21 cellular contexts compared by ENCODE assay signal in the genomic region with DNA sequence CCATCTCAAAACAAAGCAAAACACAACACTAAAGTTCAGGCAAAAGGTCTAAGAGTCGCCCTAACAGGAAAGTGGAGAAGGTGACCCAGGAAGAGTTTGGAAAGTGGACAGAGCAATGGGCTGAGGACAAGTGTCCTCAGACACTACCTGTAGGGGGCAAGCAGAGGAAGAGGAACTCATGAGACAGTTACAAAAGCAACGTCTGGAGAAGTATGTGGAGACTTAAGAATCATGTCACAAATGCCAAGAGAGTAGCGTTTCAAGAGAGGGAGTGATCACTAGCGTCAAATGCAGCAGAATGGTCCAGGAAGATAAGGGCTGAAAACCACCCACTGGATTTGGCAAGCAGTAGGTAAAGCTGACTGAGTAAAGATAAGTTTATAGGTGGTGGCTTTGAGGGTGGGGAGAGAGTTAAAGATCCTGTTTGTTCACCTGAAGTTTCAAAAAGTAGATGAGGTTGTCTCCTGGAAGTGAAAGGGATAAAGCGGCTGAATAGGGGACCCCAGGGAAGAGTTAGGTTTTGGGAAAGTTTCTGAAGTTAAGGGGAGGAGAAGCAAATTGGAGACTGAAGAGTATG. TPM values are rescaled to one million over a fixed set of nuclear protein-coding genes. Genes with fewer than 3 reads are reported as not detected.
A peak's percentile ranks its signal among the peaks of the same experiment; 100 is the strongest.
DNase-seq lines count a peak whose midpoint lies in the region; ATAC-seq, FAIRE-seq and TF ChIP-seq lines count a peak whose summit lies in the region.
"Had no signal": no experiment of that assay in that cellular context is flagged by ENCODE, and none has a peak within 500 bp of the region (broad histone marks: within the 10 kb centered on the region; RNA-seq: fewer than 3 reads in every experiment).

No MANE protein-coding gene starts in this region.

- CTCF ChIA-PET in activated CD8-positive, alpha-beta T cell treated with anti-CD3 and anti-CD28 coated beads for 36 hours (lab: Charles Lee): interaction anchor here (1.2 to 1.3 kb wide), 2 partner anchors 10 to 87 kb away, joined by 3 to 4 read pairs; no protein-coding TSS in a partner anchor

- H3K27ac ChIP-seq in HL-60 (replicated peaks) (peak overlapping the region; percentile 73), endodermal cell (ENCODE audit: low read depth, low read length) (no peak overlapping the region), testis (no peak overlapping the region)

- peaks cover 7% of the 10 kb centered on the region for H3K4me1 Mint-ChIP-seq in endodermal cell
- H3K4me1 Mint-ChIP-seq in activated CD8-positive, alpha-beta T cell treated with anti-CD3 and anti-CD28 coated beads for 36 hours (ENCODE audit: low read depth): peaks cover 22% of the 10 kb centered on the region

- H3K9me3 ChIP-seq in endodermal cell (ENCODE audit: control insufficient read depth, low read length) (no peaks in the 10 kb centered on the region), testis (no peaks in the 10 kb centered on the region)
- H3K9me3 ChIP-seq: Caco-2 had no signal

- ATAC-seq in GM21786 (IDR thresholded peaks at IDR 0.05; ENCODE audit: unreplicated experiment): no peak
- ATAC-seq in activated CD8-positive, alpha-beta T cell treated with anti-CD3 and anti-CD28 coated beads for 36 hours: no peak

- no peak for TF ChIP-seq POLR2A in testis (IDR thresholded peaks at IDR 0.05)
- no peak for TF ChIP-seq POLR2A in GM12891 (IDR thresholded peaks at IDR 0.05; ENCODE audit: low read depth, low read length)

- H3K4me3 Mint-ChIP-seq in endodermal cell: no peak overlapping the region
- H3K4me3 Mint-ChIP-seq in activated CD8-positive, alpha-beta T cell treated with anti-CD3 and anti-CD28 coated beads for 36 hours: no peak overlapping the region
- H3K4me3 Mint-ChIP-seq: CD14-positive monocyte, HFFc6 had no signal

- H3K36me3 ChIP-seq in endodermal cell (ENCODE audit: control insufficient read depth, insufficient read depth, low read length) (peaks cover 68% of the 10 kb centered on the region), testis (ENCODE audit: low read depth, missing control alignments) (no peaks in the 10 kb centered on the region)

- H3K9me3 Mint-ChIP-seq in endodermal cell: peaks cover 2% of the 10 kb centered on the region
- H3K9me3 Mint-ChIP-seq in activated CD8-positive, alpha-beta T cell treated with anti-CD3 and anti-CD28 coated beads for 36 hours: no peaks in the 10 kb centered on the region
- H3K9me3 Mint-ChIP-seq: CD14-positive monocyte, HFFc6 had no signal

- no peak overlapping the region for H3K9ac ChIP-seq in endodermal cell (ENCODE audit: extremely low read depth, low read length, poor library complexity, severe bottlenecking)

- H3K27me3 ChIP-seq in HL-60 (ENCODE audit: insufficient read depth, poor library complexity, severe bottlenecking) (no peaks in the 10 kb centered on the region), endodermal cell (ENCODE audit: control insufficient read depth, insufficient read depth, low read length, poor library complexity, severe bottlenecking) (no peaks in the 10 kb centered on the region), testis (no peaks in the 10 kb centered on the region)

- no peak for TF ChIP-seq CTCF in HL-60 (IDR thresholded peaks at IDR 0.05; ENCODE audit: insufficient read depth, low read length)
- TF ChIP-seq CTCF in endodermal cell (conservative IDR thresholded peaks at IDR 0.05): peak; percentile 49
- no peak for TF ChIP-seq CTCF in testis (IDR thresholded peaks at IDR 0.05)
- no peak for TF ChIP-seq CTCF in activated CD8-positive, alpha-beta T cell treated with anti-CD3 and anti-CD28 coated beads for 36 hours (IDR thresholded peaks at IDR 0.05)

- no peak overlapping the region for H3K27ac Mint-ChIP-seq in endodermal cell
- no peak overlapping the region for H3K27ac Mint-ChIP-seq in activated CD8-positive, alpha-beta T cell treated with anti-CD3 and anti-CD28 coated beads for 36 hours
- H3K27ac Mint-ChIP-seq: CD14-positive monocyte, HFFc6 had no signal

- POLR2A ChIA-PET in activated CD8-positive, alpha-beta T cell treated with anti-CD3 and anti-CD28 coated beads for 36 hours (lab: Charles Lee): interaction anchor here (0.7 kb wide), 1 partner anchor 19 kb away, joined by 3 read pairs; no protein-coding TSS in a partner anchor

- peaks cover 5% of the 10 kb centered on the region for H3K4me1 ChIP-seq in endodermal cell (ENCODE audit: control insufficient read depth, insufficient read depth, low read length)
- H3K4me1 ChIP-seq in testis: peaks cover 26% of the 10 kb centered on the region
- H3K4me1 ChIP-seq: Caco-2 had no signal

- H3K27me3 Mint-ChIP-seq in endodermal cell (ENCODE audit: insufficient read depth): no peaks in the 10 kb centered on the region
- H3K27me3 Mint-ChIP-seq in activated CD8-positive, alpha-beta T cell treated with anti-CD3 and anti-CD28 coated beads for 36 hours: no peaks in the 10 kb centered on the region

- peaks cover 22% of the 10 kb centered on the region for H3K36me3 Mint-ChIP-seq in endodermal cell (ENCODE audit: low read depth)
- H3K36me3 Mint-ChIP-seq in activated CD8-positive, alpha-beta T cell treated with anti-CD3 and anti-CD28 coated beads for 36 hours (ENCODE audit: low read depth): peaks cover 3% of the 10 kb centered on the region

- WGBS in endodermal cell (ENCODE audit: insufficient coverage in 1 of 2, insufficient read length in 1 of 2), 2 experiments: 90 to 91% methylated on average over 5 of the region's 5 CpGs
- WGBS in testis, 2 donors: 62 to 64% methylated on average over 5 of the region's 5 CpGs

- no peak for FAIRE-seq in GM12891 (lab: Jason Lieb, UNC)
- FAIRE-seq: G401.6, H54 had no signal

- DNase-seq in HL-60 (ENCODE audit: low read depth in 1 of 2, low spot score in 1 of 2) (peak in 1 of 2 experiments; percentile 55), OCI-M2 (lab: John Stamatoyannopoulos, UW; ENCODE audit: unreplicated experiment) (peak; percentile 51), endodermal cell (no peak), testis (peak; percentile 36), GM12891 (ENCODE audit: insufficient read length, low spot score) (no peak)
- no peak for DNase-seq in activated CD8-positive, alpha-beta T cell treated with anti-CD3 and anti-CD28 coated beads for 36 hours
- DNase-seq: ACHN; Caco-2; HFFc6; IMR-90; Karpas-422; MM.1S; NCI-H1105 treated with DMSO at 0.1 percent for 48 hours; NCI-H1694 treated with DMSO at 0.1 percent for 48 hours; NCI-H748 treated with DMSO at 0.1 percent for 48 hours; NK-92 treated with Interleukin-12 subunit alpha and Interleukin-12 subunit beta, amount 100 ng/mL, for 24 hours; Right ventricle myocardium superior had no signal

- H3K4me3 ChIP-seq in HL-60 (replicated peaks; ENCODE audit: insufficient read depth, low read length) (no peak overlapping the region), endodermal cell (ENCODE audit: low read length) (no peak overlapping the region), testis (no peak overlapping the region)

- intact Hi-C loops in testis (cut with DNase I; ENCODE audit: low total_unique reads): no loop called here
- intact Hi-C loops in activated CD8-positive, alpha-beta T cell treated with anti-CD3 and anti-CD28 coated beads for 36 hours (cut with micrococcal nuclease): no loop called here

TF ChIP-seq in GM12891, 5 proteins besides CTCF, POLR2A, EP300 and RAD21:
- TF ChIP-seq SPI1 (IDR thresholded peaks at IDR 0.05; ENCODE audit: low read depth, low read length): no peak
- no peak for TF ChIP-seq TAF1 (IDR thresholded peaks at IDR 0.05; ENCODE audit: low read depth, low read length)
- no peak for TF ChIP-seq POLR2AphosphoS5 (IDR thresholded peaks at IDR 0.05; ENCODE audit: low read depth, low read length)
- TF ChIP-seq PAX5 (IDR thresholded peaks at IDR 0.05; ENCODE audit: insufficient read depth, low read length, severe bottlenecking): no peak
- no peak for TF ChIP-seq POU2F2 (IDR thresholded peaks at IDR 0.05; ENCODE audit: low read depth, low read length)

RNA-seq across cellular contexts. Expression of a gene that starts 3.2 kb away (rescaled TPM):
- 10 to 100 TPM; 61.7 to 68.3 TPM for total RNA-seq in endodermal cell
- polyA plus RNA-seq in endodermal cell (2013, experiment 1 of 2): 50.2 TPM
- 46.6 TPM for polyA plus RNA-seq in endodermal cell (2013, experiment 2 of 2)
- total RNA-seq in testis: 100 to 1,000 TPM; 160 to 234 TPM
- 130 TPM for polyA plus RNA-seq in testis (ENCODE audit: insufficient read depth, low read depth, low replicate concordance)
- 10 to 100 TPM; 30.6 to 33.3 TPM for total RNA-seq in activated CD8-positive, alpha-beta T cell treated with anti-CD3 and anti-CD28 coated beads for 36 hours
- 14.9 TPM for polyA plus RNA-seq in GM12891 (2012; ENCODE audit: low read depth, missing spikeins)

RNA-seq across cellular contexts. Expression of a gene that starts 28.7 kb away (rescaled TPM):
- total RNA-seq in endodermal cell (1 to 10 TPM; 3.4 to 6.4 TPM), testis (10 to 100 TPM; 25.7 to 72.9 TPM)
- 0.53 TPM for polyA plus RNA-seq in endodermal cell (2013, experiment 1 of 2)
- 1.3 TPM for polyA plus RNA-seq in endodermal cell (2013, experiment 2 of 2)
- 55.6 TPM for polyA plus RNA-seq in testis (ENCODE audit: insufficient read depth, low read depth, low replicate concordance)
- under 1 TPM; 0.85 to 0.90 TPM for total RNA-seq in activated CD8-positive, alpha-beta T cell treated with anti-CD3 and anti-CD28 coated beads for 36 hours
- 0.77 TPM for polyA plus RNA-seq in GM12891 (2012; ENCODE audit: low read depth, missing spikeins)
- total RNA-seq: IMR-90 had no signal

RNA-seq across cellular contexts. Expression of a gene that starts 28.7 kb away (rescaled TPM):
- total RNA-seq in endodermal cell (1 to 10 TPM; 6.8 to 8.4 TPM), testis (100 to 1,000 TPM; 103 to 194 TPM)
- polyA plus RNA-seq in endodermal cell (2013, experiment 1 of 2): 8.8 TPM
- polyA plus RNA-seq in endodermal cell (2013, experiment 2 of 2): 6.4 TPM
- 71.5 TPM for polyA plus RNA-seq in testis (ENCODE audit: insufficient read depth, low read depth, low replicate concordance)
- 1 to 10 TPM; 4.6 to 5.5 TPM for total RNA-seq in activated CD8-positive, alpha-beta T cell treated with anti-CD3 and anti-CD28 coated beads for 36 hours
- polyA plus RNA-seq in GM12891 (2012; ENCODE audit: low read depth, missing spikeins): 2.1 TPM
- polyA plus RNA-seq: CD14-positive monocyte had no signal

RNA-seq across cellular contexts. Expression of a gene that starts 55.0 kb away (rescaled TPM):
- total RNA-seq in endodermal cell (100 to 1,000 TPM; 484 to 543 TPM), testis (100 to 1,000 TPM; 288 to 312 TPM)
- 734 TPM for polyA plus RNA-seq in endodermal cell (2013, experiment 1 of 2)
- 653 TPM for polyA plus RNA-seq in endodermal cell (2013, experiment 2 of 2)
- 326 TPM for polyA plus RNA-seq in testis (ENCODE audit: insufficient read depth, low read depth, low replicate concordance)
- total RNA-seq in activated CD8-positive, alpha-beta T cell treated with anti-CD3 and anti-CD28 coated beads for 36 hours: 10 to 100 TPM; 31.2 to 33.5 TPM
- polyA plus RNA-seq in GM12891 (2012; ENCODE audit: low read depth, missing spikeins): 159 TPM

Comparison
In these comparisons a context has a peak if more than half of its experiments do, and no peak if none do; other contexts are left out.
1. DNase-seq: peak in OCI-M2 (single experiment) and testis (single experiment); none in endodermal cell (single experiment), activated CD8-positive, alpha-beta T cell treated with anti-CD3 and anti-CD28 coated beads for 36 hours (single experiment) and GM12891 (single experiment).
2. RNA of a gene that starts 28.7 kb away (total RNA-seq): 103 to 194 TPM in testis; 6.8 to 8.4 TPM in endodermal cell and 4.6 to 5.5 TPM in activated CD8-positive, alpha-beta T cell treated with anti-CD3 and anti-CD28 coated beads for 36 hours; every median in the first group is over 10 times any median in the second.